ENCODE assay signal across 23 cellular contexts in the genomic region with DNA sequence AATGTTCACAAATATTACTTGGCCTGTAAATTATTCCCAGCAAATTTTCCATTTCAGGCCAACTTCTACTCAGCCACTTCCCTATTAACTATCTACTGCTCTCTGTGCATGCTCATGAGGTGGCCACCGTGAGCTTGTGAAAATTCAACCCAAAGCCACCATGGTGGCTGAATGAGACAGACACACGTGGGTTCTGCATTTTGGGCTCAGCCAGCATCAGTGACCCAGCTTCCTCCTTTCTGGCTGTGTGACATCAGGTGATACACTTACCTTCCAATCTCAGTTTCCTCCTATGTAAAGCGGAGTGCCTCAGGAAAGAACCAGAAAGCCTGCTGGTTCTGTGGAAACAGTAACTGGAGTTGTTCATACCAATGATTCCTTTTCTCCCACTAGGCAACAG.
DNase-seq lines count a peak whose midpoint lies in the region; ATAC-seq and TF ChIP-seq lines count a peak whose summit lies in the region.
"Had no signal": no experiment of that assay in that cellular context is flagged by ENCODE, and none has a peak within 500 bp of the region (broad histone marks: within the 10 kb centered on the region; RNA-seq: fewer than 3 reads in every experiment).

No MANE protein-coding gene starts in this region.

- H3K27me3 Mint-ChIP-seq in stimulated activated naive CD8-positive, alpha-beta T cell treated with anti-CD3 and anti-CD28 coated beads, Interleukin-15, Interleukin-2, amounts not matched to agents 100 ng/mL and 50 ng/mL, for 24 hours, result no peaks in the 10 kb centered on the region
- H3K27me3 Mint-ChIP-seq in activated naive CD8-positive, alpha-beta T cell treated with anti-CD3 and anti-CD28 coated beads, Interleukin-2, amount 10 ng/mL, durations not matched to agents 7 days and 5 days, result no peaks in the 10 kb centered on the region
- no peaks in the 10 kb centered on the region for H3K27me3 Mint-ChIP-seq in naive thymus-derived CD8-positive, alpha-beta T cell
- H3K27me3 Mint-ChIP-seq in CD4-positive, alpha-beta memory T cell, result no peaks in the 10 kb centered on the region
- H3K27me3 Mint-ChIP-seq: activated naive CD4-positive, alpha-beta T cell treated with anti-CD3 and anti-CD28 coated beads, Interleukin-2, amount 50 U/mL, for 24 hours had no signal

- no peaks in the 10 kb centered on the region for H3K9me3 Mint-ChIP-seq in stimulated activated naive CD8-positive, alpha-beta T cell treated with anti-CD3 and anti-CD28 coated beads, Interleukin-15, Interleukin-2, amounts not matched to agents 100 ng/mL and 50 ng/mL, for 24 hours
- peaks cover 8% of the 10 kb centered on the region for H3K9me3 Mint-ChIP-seq in activated naive CD8-positive, alpha-beta T cell treated with anti-CD3 and anti-CD28 coated beads, Interleukin-2, amount 10 ng/mL, durations not matched to agents 7 days and 5 days
- no peaks in the 10 kb centered on the region for H3K9me3 Mint-ChIP-seq in naive thymus-derived CD8-positive, alpha-beta T cell
- peaks cover 0 to 2% (median 0%) of the 10 kb centered on the region in 8 donors for H3K9me3 Mint-ChIP-seq in CD4-positive, alpha-beta memory T cell
- H3K9me3 Mint-ChIP-seq: activated naive CD4-positive, alpha-beta T cell treated with anti-CD3 and anti-CD28 coated beads, Interleukin-2, amount 50 U/mL, for 24 hours; mesothelial cell of epicardium had no signal

- no peaks in the 10 kb centered on the region for H3K36me3 ChIP-seq in upper lobe of right lung
- H3K36me3 ChIP-seq in CD4-positive, alpha-beta memory T cell (ENCODE audit: insufficient read depth, low read length), result no peaks in the 10 kb centered on the region
- H3K36me3 ChIP-seq: ovary had no signal

- H3K4me3 Mint-ChIP-seq in stimulated activated naive CD8-positive, alpha-beta T cell treated with anti-CD3 and anti-CD28 coated beads, Interleukin-15, Interleukin-2, amounts not matched to agents 100 ng/mL and 50 ng/mL, for 24 hours, result no peak overlapping the region
- no peak overlapping the region for H3K4me3 Mint-ChIP-seq in activated naive CD8-positive, alpha-beta T cell treated with anti-CD3 and anti-CD28 coated beads, Interleukin-2, amount 10 ng/mL, durations not matched to agents 7 days and 5 days
- H3K4me3 Mint-ChIP-seq in naive thymus-derived CD8-positive, alpha-beta T cell, result peak overlapping the region in 4 of 10 donors; percentile 6 to 20 (median 14)
- H3K4me3 Mint-ChIP-seq in CD4-positive, alpha-beta memory T cell, result peak overlapping the region in 4 of 8 donors; percentile 5 to 57 (median 37)
- H3K4me3 Mint-ChIP-seq: mesothelial cell of epicardium, nephron had no signal

- no peaks in the 10 kb centered on the region for H3K27me3 ChIP-seq in upper lobe of right lung
- no peaks in the 10 kb centered on the region for H3K27me3 ChIP-seq in CD4-positive, alpha-beta memory T cell (ENCODE audit: insufficient read depth, low read length)
- H3K27me3 ChIP-seq: dorsolateral prefrontal cortex, ovary had no signal

- no peak overlapping the region for H3K4me3 ChIP-seq in upper lobe of right lung
- no peak overlapping the region for H3K4me3 ChIP-seq in CD4-positive, alpha-beta memory T cell (ENCODE audit: low read length in 2 of 2)
- H3K4me3 ChIP-seq: ovary, SK-N-MC had no signal

- peaks cover 59% of the 10 kb centered on the region for H3K4me1 Mint-ChIP-seq in stimulated activated naive CD8-positive, alpha-beta T cell treated with anti-CD3 and anti-CD28 coated beads, Interleukin-15, Interleukin-2, amounts not matched to agents 100 ng/mL and 50 ng/mL, for 24 hours (ENCODE audit: low read depth)
- H3K4me1 Mint-ChIP-seq in activated naive CD8-positive, alpha-beta T cell treated with anti-CD3 and anti-CD28 coated beads, Interleukin-2, amount 10 ng/mL, durations not matched to agents 7 days and 5 days, result peaks cover 33% of the 10 kb centered on the region
- peaks cover 42 to 84% (median 77%) of the 10 kb centered on the region in 4 donors for H3K4me1 Mint-ChIP-seq in naive thymus-derived CD8-positive, alpha-beta T cell
- H3K4me1 Mint-ChIP-seq in CD4-positive, alpha-beta memory T cell, result peaks cover 40 to 81% (median 49%) of the 10 kb centered on the region in 4 donors

- H3K27ac Mint-ChIP-seq in stimulated activated naive CD8-positive, alpha-beta T cell treated with anti-CD3 and anti-CD28 coated beads, Interleukin-15, Interleukin-2, amounts not matched to agents 100 ng/mL and 50 ng/mL, for 24 hours, result peak overlapping the region; percentile 57
- peak overlapping the region; percentile 30 for H3K27ac Mint-ChIP-seq in activated naive CD8-positive, alpha-beta T cell treated with anti-CD3 and anti-CD28 coated beads, Interleukin-2, amount 10 ng/mL, durations not matched to agents 7 days and 5 days
- peak overlapping the region in 6 of 10 donors; percentile 26 to 82 (median 54) for H3K27ac Mint-ChIP-seq in naive thymus-derived CD8-positive, alpha-beta T cell
- H3K27ac Mint-ChIP-seq in CD4-positive, alpha-beta memory T cell, result peak overlapping the region in 2 of 7 donors; percentile 26 to 82
- H3K27ac Mint-ChIP-seq: mesothelial cell of epicardium, nephron had no signal

- POLR2A ChIA-PET in activated naive CD8-positive, alpha-beta T cell treated with anti-CD3 and anti-CD28 coated beads, Interleukin-2, amount 10 ng/mL, durations not matched to agents 7 days and 5 days (lab: Charles Lee), result no interaction called here
- POLR2A ChIA-PET in naive thymus-derived CD8-positive, alpha-beta T cell (lab: Charles Lee), result no interaction called here
- POLR2A ChIA-PET in CD4-positive, alpha-beta memory T cell (lab: Charles Lee; ENCODE audit: partially characterized antibody), result no interaction called here
- POLR2A ChIA-PET in RWPE1 (lab: Yijun Ruan, JAX; ENCODE audit: low non-redundant PET), result no interaction called here

- no peak for ATAC-seq in stimulated activated naive CD8-positive, alpha-beta T cell treated with anti-CD3 and anti-CD28 coated beads, Interleukin-15, Interleukin-2, amounts not matched to agents 100 U/mL and 50 U/mL, for 24 hours
- no peak for ATAC-seq in activated naive CD8-positive, alpha-beta T cell treated with anti-CD3 and anti-CD28 coated beads, Interleukin-2, amount 10 ng/mL, durations not matched to agents 7 days and 5 days (ENCODE audit: low read depth)
- no peak for ATAC-seq in naive thymus-derived CD8-positive, alpha-beta T cell
- peak; percentile 16 for ATAC-seq in upper lobe of right lung
- ATAC-seq: left ventricle myocardium superior had no signal

- no peak for DNase-seq in stimulated activated naive CD8-positive, alpha-beta T cell treated with anti-CD3 and anti-CD28 coated beads, Interleukin-15, Interleukin-2, amounts not matched to agents 100 U/mL and 50 U/mL, for 24 hours
- DNase-seq in activated naive CD8-positive, alpha-beta T cell treated with anti-CD3 and anti-CD28 coated beads, Interleukin-2, amount 10 ng/mL, durations not matched to agents 7 days and 5 days, result no peak
- no peak for DNase-seq in naive thymus-derived CD8-positive, alpha-beta T cell
- DNase-seq in upper lobe of right lung (no peak), RWPE1 (ENCODE audit: low spot score) (no peak), NCI-H446 (lab: John Stamatoyannopoulos, UW) (no peak)
- DNase-seq in CD4-positive, alpha-beta memory T cell, result no peak
- DNase-seq: ACHN; activated CD4-positive, alpha-beta T cell treated with anti-CD3 and anti-CD28 coated beads for 48 hours; activated T-cell treated with anti-CD3 and anti-CD28 coated beads, Interleukin-2, amount 50 U/mL, for 48 hours; DND-41; left ventricle myocardium superior; NCI-H510A; OCI-M1; ovary; small intestine; stimulated activated CD8-positive, alpha-beta memory T cell treated with anti-CD3 and anti-CD28 coated beads, Interleukin-4, amount 100 ng/mL, for 48 hours had no signal

- peaks cover 42% of the 10 kb centered on the region for H3K36me3 Mint-ChIP-seq in stimulated activated naive CD8-positive, alpha-beta T cell treated with anti-CD3 and anti-CD28 coated beads, Interleukin-15, Interleukin-2, amounts not matched to agents 100 ng/mL and 50 ng/mL, for 24 hours (ENCODE audit: low read depth)
- peaks cover 14% of the 10 kb centered on the region for H3K36me3 Mint-ChIP-seq in activated naive CD8-positive, alpha-beta T cell treated with anti-CD3 and anti-CD28 coated beads, Interleukin-2, amount 10 ng/mL, durations not matched to agents 7 days and 5 days
- peaks cover 0 to 12% (median 5%) of the 10 kb centered on the region in 3 donors for H3K36me3 Mint-ChIP-seq in naive thymus-derived CD8-positive, alpha-beta T cell
- H3K36me3 Mint-ChIP-seq in CD4-positive, alpha-beta memory T cell, result peaks cover 12 to 27% of the 10 kb centered on the region in 2 donors

- intact Hi-C loops in upper lobe of right lung (cut with DNase I), result no loop called here
- intact Hi-C loops in CD4-positive, alpha-beta memory T cell (cut with micrococcal nuclease), result no loop called here

- no peak for TF ChIP-seq CTCF in upper lobe of right lung (IDR thresholded peaks at IDR 0.05)
- TF ChIP-seq CTCF in RWPE1 (conservative IDR thresholded peaks at IDR 0.05; ENCODE audit: low read depth), result no peak

- H3K9me3 ChIP-seq in upper lobe of right lung, result no peaks in the 10 kb centered on the region
- H3K9me3 ChIP-seq in CD4-positive, alpha-beta memory T cell (ENCODE audit: control insufficient read depth in 1 of 2, low read length in 2 of 2), result no peaks in the 10 kb centered on the region
- H3K9me3 ChIP-seq: ovary had no signal

- H3K4me1 ChIP-seq in upper lobe of right lung, result peaks cover 4% of the 10 kb centered on the region
- peaks cover 19% of the 10 kb centered on the region for H3K4me1 ChIP-seq in CD4-positive, alpha-beta memory T cell (ENCODE audit: insufficient read depth, low read length)

- H3K27ac ChIP-seq in upper lobe of right lung, result no peak overlapping the region
- no peak overlapping the region for H3K27ac ChIP-seq in CD4-positive, alpha-beta memory T cell (ENCODE audit: low read depth, low read length)
- H3K27ac ChIP-seq in RWPE1, result no peak overlapping the region
- H3K27ac ChIP-seq: ovary, SK-N-MC had no signal

- CTCF ChIA-PET in CD4-positive, alpha-beta memory T cell (lab: Charles Lee; ENCODE audit: partially characterized antibody), result interaction anchor here (1.4 kb wide), 1 partner anchor 11 kb away, joined by 3 read pairs; no protein-coding TSS in a partner anchor
- CTCF ChIA-PET in RWPE1 (lab: Yijun Ruan, JAX), result no interaction called here
